Comparison of ENCODE assay signal across 8 cellular contexts in the genomic region with DNA sequence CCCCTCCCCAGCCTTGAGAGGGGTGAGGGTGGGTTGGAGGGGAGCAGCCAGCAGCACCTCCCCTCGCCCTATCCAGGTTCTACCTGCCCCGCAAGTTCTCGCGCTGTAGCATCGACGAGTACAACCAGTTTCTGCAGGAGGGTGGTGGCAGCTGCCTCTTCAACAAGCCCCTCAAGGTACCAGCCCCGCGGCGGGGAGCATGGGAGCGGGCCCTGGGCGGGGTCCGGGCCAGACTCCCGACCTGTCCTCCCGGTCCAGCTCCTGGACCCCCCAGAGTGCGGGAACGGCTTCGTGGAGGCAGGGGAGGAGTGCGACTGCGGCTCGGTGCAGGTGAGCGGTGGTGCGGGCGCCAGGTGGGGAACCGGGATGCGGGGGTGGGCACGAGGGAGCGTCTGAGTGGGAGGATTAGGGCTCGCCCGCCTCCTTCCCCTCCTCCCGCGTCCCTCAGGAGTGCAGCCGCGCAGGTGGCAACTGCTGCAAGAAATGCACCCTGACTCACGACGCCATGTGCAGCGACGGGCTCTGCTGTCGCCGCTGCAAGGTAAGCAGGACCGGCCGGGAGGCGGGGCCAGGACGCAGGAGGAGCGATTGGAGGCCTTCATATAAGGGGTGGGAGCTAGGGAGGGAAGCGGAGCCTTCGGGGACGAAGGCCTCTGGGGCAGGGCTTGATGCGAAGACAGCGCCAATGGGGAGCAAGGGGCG. TPM values are rescaled to one million over a fixed set of nuclear protein-coding genes. Genes with fewer than 3 reads are reported as not detected.
DNase-seq lines count a peak whose midpoint lies in the region; ATAC-seq and TF ChIP-seq lines count a peak whose summit lies in the region.

No MANE protein-coding gene starts in this region.

- H3K27me3 Mint-ChIP-seq in nephron (ENCODE audit: low read depth), result peaks cover 18% of the 10 kb centered on the region
- H3K27me3 Mint-ChIP-seq in stimulated activated naive CD8-positive, alpha-beta T cell treated with anti-CD3 and anti-CD28 coated beads, Interleukin-15, Interleukin-2, amounts not matched to agents 100 ng/mL and 50 ng/mL, for 24 hours, result no peaks in the 10 kb centered on the region

- H3K4me1 Mint-ChIP-seq in nephron, result peaks cover 4% of the 10 kb centered on the region
- peaks cover 8% of the 10 kb centered on the region for H3K4me1 Mint-ChIP-seq in stimulated activated naive CD8-positive, alpha-beta T cell treated with anti-CD3 and anti-CD28 coated beads, Interleukin-15, Interleukin-2, amounts not matched to agents 100 ng/mL and 50 ng/mL, for 24 hours (ENCODE audit: low read depth)

- peak overlapping the region; percentile 61 for H3K4me3 ChIP-seq in fibroblast of mammary gland (ENCODE audit: control insufficient read depth, low read depth, low read length)

- H3K4me3 Mint-ChIP-seq in nephron, result peak overlapping the region; percentile 87 to 92 (median 91)
- H3K4me3 Mint-ChIP-seq in stimulated activated naive CD8-positive, alpha-beta T cell treated with anti-CD3 and anti-CD28 coated beads, Interleukin-15, Interleukin-2, amounts not matched to agents 100 ng/mL and 50 ng/mL, for 24 hours, result peak overlapping the region; percentile 81

- DNase-seq in DMS53 (lab: John Stamatoyannopoulos, UW) (peak; percentile 100), KG1 (lab: John Stamatoyannopoulos, UW) (peak; percentile 78), fibroblast of mammary gland (ENCODE audit: low read depth) (peak; percentile 95)
- DNase-seq in activated T-helper 1 cell treated with anti-CD3 and anti-CD28 coated beads, Interleukin-2, amount 50 U/mL, for 16 hours (ENCODE audit: low read depth in 1 of 2, low spot score in 1 of 2), result peak; percentile 94

- no peaks in the 10 kb centered on the region for H3K36me3 Mint-ChIP-seq in nephron (ENCODE audit: low read depth)
- H3K36me3 Mint-ChIP-seq in stimulated activated naive CD8-positive, alpha-beta T cell treated with anti-CD3 and anti-CD28 coated beads, Interleukin-15, Interleukin-2, amounts not matched to agents 100 ng/mL and 50 ng/mL, for 24 hours (ENCODE audit: low read depth), result no peaks in the 10 kb centered on the region

- peak; percentile 79 for ATAC-seq in GM21717 (IDR thresholded peaks at IDR 0.05; ENCODE audit: unreplicated experiment)

- peak overlapping the region in 1 of 3 experiments; percentile 54 for H3K27ac Mint-ChIP-seq in nephron
- H3K27ac Mint-ChIP-seq in stimulated activated naive CD8-positive, alpha-beta T cell treated with anti-CD3 and anti-CD28 coated beads, Interleukin-15, Interleukin-2, amounts not matched to agents 100 ng/mL and 50 ng/mL, for 24 hours, result no peak overlapping the region

- no peaks in the 10 kb centered on the region for H3K9me3 Mint-ChIP-seq in nephron
- H3K9me3 Mint-ChIP-seq in stimulated activated naive CD8-positive, alpha-beta T cell treated with anti-CD3 and anti-CD28 coated beads, Interleukin-15, Interleukin-2, amounts not matched to agents 100 ng/mL and 50 ng/mL, for 24 hours, result no peaks in the 10 kb centered on the region

- no peak for TF ChIP-seq CTCF in fibroblast of mammary gland (conservative IDR thresholded peaks at IDR 0.05; ENCODE audit: control insufficient read depth, insufficient read depth, low read depth, low read length)
- TF ChIP-seq CTCF in nephron (IDR thresholded peaks at IDR 0.05; ENCODE audit: unreplicated experiment in 3 of 3), result peak in 1 of 3 experiments; percentile 43

TF ChIP-seq in PFSK-1, 5 proteins besides CTCF, POLR2A, EP300 and RAD21:
- TF ChIP-seq POLR2AphosphoS5 (IDR thresholded peaks at IDR 0.05; ENCODE audit: low read depth, low read length), result peak; percentile 57; the same call in 1 of the 2 replicates
- TF ChIP-seq, protein P1, sequence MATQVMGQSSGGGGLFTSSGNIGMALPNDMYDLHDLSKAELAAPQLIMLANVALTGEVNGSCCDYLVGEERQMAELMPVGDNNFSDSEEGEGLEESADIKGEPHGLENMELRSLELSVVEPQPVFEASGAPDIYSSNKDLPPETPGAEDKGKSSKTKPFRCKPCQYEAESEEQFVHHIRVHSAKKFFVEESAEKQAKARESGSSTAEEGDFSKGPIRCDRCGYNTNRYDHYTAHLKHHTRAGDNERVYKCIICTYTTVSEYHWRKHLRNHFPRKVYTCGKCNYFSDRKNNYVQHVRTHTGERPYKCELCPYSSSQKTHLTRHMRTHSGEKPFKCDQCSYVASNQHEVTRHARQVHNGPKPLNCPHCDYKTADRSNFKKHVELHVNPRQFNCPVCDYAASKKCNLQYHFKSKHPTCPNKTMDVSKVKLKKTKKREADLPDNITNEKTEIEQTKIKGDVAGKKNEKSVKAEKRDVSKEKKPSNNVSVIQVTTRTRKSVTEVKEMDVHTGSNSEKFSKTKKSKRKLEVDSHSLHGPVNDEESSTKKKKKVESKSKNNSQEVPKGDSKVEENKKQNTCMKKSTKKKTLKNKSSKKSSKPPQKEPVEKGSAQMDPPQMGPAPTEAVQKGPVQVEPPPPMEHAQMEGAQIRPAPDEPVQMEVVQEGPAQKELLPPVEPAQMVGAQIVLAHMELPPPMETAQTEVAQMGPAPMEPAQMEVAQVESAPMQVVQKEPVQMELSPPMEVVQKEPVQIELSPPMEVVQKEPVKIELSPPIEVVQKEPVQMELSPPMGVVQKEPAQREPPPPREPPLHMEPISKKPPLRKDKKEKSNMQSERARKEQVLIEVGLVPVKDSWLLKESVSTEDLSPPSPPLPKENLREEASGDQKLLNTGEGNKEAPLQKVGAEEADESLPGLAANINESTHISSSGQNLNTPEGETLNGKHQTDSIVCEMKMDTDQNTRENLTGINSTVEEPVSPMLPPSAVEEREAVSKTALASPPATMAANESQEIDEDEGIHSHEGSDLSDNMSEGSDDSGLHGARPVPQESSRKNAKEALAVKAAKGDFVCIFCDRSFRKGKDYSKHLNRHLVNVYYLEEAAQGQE (IDR thresholded peaks at IDR 0.05; ENCODE audit: insufficient read depth in 1 of 2, low read depth in 2 of 2, low read length in 2 of 2), result no peak
- no peak for TF ChIP-seq SIN3A (IDR thresholded peaks at IDR 0.05; ENCODE audit: borderline replicate concordance, insufficient read depth, low read length)
- TF ChIP-seq FOXP2 (optimal IDR thresholded peaks at IDR 0.05; ENCODE audit: borderline replicate concordance, extremely low read depth, extremely low read length, insufficient read depth), result no peak
TF ChIP-seq in PFSK-1: peak in this region for 1.

RNA-seq across cellular contexts. Expression of gene ADAM11, which starts 16.5 kb away (rescaled TPM):
- polyA plus RNA-seq in PFSK-1 (2012; ENCODE audit: insufficient read length, low read depth), result 34.6 TPM

RNA-seq across cellular contexts. Expression of gene GJC1, which starts 54.8 kb away (rescaled TPM):
- polyA plus RNA-seq in PFSK-1 (2012; ENCODE audit: insufficient read length, low read depth), result 14.3 TPM

Comparison
In these comparisons a context has a peak if more than half of its experiments do, and no peak if none do; other contexts are left out.
1. Peak in every context shown above with its lines: DNase-seq, ATAC-seq and H3K4me3 ChIP-seq.